In the genomic region with DNA sequence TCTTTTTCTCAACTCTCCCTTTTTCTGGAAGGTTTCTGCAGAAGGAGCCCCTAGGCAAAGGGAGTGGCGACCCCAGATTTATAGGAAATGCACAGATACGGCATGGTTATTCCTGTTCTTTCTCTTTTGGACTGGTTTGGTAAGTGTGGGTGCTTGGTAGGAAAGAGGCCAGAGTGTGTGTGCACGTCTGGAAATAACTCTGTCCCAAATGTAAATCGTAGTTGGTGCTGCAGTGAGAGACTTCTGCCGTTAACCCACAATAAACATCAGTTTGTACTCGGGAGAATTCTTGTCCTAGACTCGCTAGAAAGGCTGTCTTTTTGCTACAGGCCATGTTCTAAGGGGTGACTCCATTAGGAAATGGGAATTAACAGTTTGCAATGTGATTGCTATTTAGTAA, we compare ENCODE assay signal across 8 cellular contexts. TPM values are rescaled to one million over a fixed set of nuclear protein-coding genes. Genes with fewer than 3 reads are reported as not detected.
DNase-seq lines count a peak whose midpoint lies in the region; ATAC-seq and TF ChIP-seq lines count a peak whose summit lies in the region.

No MANE protein-coding gene starts in this region.

- peaks cover 0 to 33% (median 5%) of the 10 kb centered on the region in 11 experiments; a peak in 10 of 22 replicates for H3K27me3 ChIP-seq in BLaER1 treated with 17β-estradiol and CSF1 and Interleukin-3, amounts not matched to agents 10 nM and 100 nM
- no peaks in the 10 kb centered on the region for H3K27me3 ChIP-seq in Loucy (ENCODE audit: insufficient read depth, low read length, poor library complexity, severe bottlenecking)
- H3K27me3 ChIP-seq in esophagus squamous epithelium, result peaks cover 0 to 18% (median 0%) of the 10 kb centered on the region in 4 donors
- H3K27me3 ChIP-seq in neuronal stem cell (ENCODE audit: control insufficient read depth in 3 of 3, insufficient read depth in 3 of 3, low read depth in 1 of 3, low read length in 3 of 3), result peaks cover 0 to 25% (median 0%) of the 10 kb centered on the region in 3 experiments

- no peaks in the 10 kb centered on the region for H3K4me1 Mint-ChIP-seq in stimulated activated memory B cell treated with anti-CD40 and anti-IgM and Interleukin-4, amounts not matched to agents 10 μg/mL and 1 μg/mL and 100 μg/mL, for 72 hours

- H4K20me1 ChIP-seq in BLaER1 treated with 17β-estradiol and CSF1 and Interleukin-3, amounts not matched to agents 10 nM and 100 nM, result no peaks in the 10 kb centered on the region
- H4K20me1 ChIP-seq in Loucy (ENCODE audit: insufficient read depth, low read length, poor library complexity, severe bottlenecking), result no peaks in the 10 kb centered on the region

- no peaks in the 10 kb centered on the region for H3K36me3 Mint-ChIP-seq in stimulated activated memory B cell treated with anti-CD40 and anti-IgM and Interleukin-4, amounts not matched to agents 10 μg/mL and 1 μg/mL and 100 μg/mL, for 72 hours

- no peak overlapping the region for H2AK5ac ChIP-seq in neuronal stem cell (ENCODE audit: low read depth, low read length)

- no peak for ATAC-seq in stimulated activated memory B cell treated with anti-CD40 and anti-IgM and Interleukin-4, amounts not matched to agents 10 μg/mL and 1 μg/mL and 100 μg/mL, for 72 hours

- TF ChIP-seq POLR2A in esophagus squamous epithelium (IDR thresholded peaks at IDR 0.05), result no peak

- H3K4me2 ChIP-seq in BLaER1 treated with 17β-estradiol and CSF1 and Interleukin-3, amounts not matched to agents 10 nM and 100 nM, result peak overlapping the region in 10 of 11 experiments; percentile 72 to 81 (median 76); a peak in 17 of 22 replicates
- peak overlapping the region; percentile 63 for H3K4me2 ChIP-seq in Loucy (ENCODE audit: low read depth, low read length, poor library complexity, severe bottlenecking)
- no peak overlapping the region for H3K4me2 ChIP-seq in neuronal stem cell (ENCODE audit: insufficient read depth, low read length, poor library complexity, severe bottlenecking)

- peaks cover 0 to 14% (median 4%) of the 10 kb centered on the region in 11 experiments; a peak in 12 of 22 replicates for H3K9me3 ChIP-seq in BLaER1 treated with 17β-estradiol and CSF1 and Interleukin-3, amounts not matched to agents 10 nM and 100 nM (replicated peaks in 1 of 11)
- H3K9me3 ChIP-seq in Loucy (ENCODE audit: insufficient read depth, low read depth, low read length) (peaks cover under 1% of the 10 kb centered on the region; the same call in 1 of the 2 replicates), esophagus squamous epithelium (no peaks in the 10 kb centered on the region), neuronal stem cell (replicated peaks in 1 of 2; ENCODE audit: control insufficient read depth in 2 of 2, insufficient read depth in 1 of 2, low read depth in 1 of 2, low read length in 2 of 2) (no peaks in the 10 kb centered on the region)

- no peak overlapping the region for H2AFZ ChIP-seq in Loucy (ENCODE audit: low read length)
- H2AFZ ChIP-seq in neuronal stem cell (ENCODE audit: low read length), result peak overlapping the region; percentile 2

- no peak overlapping the region for H2BK12ac ChIP-seq in neuronal stem cell (ENCODE audit: low read length)

- H3K27ac ChIP-seq in BLaER1 treated with 17β-estradiol and CSF1 and Interleukin-3, amounts not matched to agents 10 nM and 100 nM, result no peak overlapping the region
- H3K27ac ChIP-seq in esophagus squamous epithelium (peak overlapping the region in 2 of 4 donors; percentile 63 to 84), neuronal stem cell (replicated peaks; ENCODE audit: low read length) (no peak overlapping the region)

- H3K18ac ChIP-seq in neuronal stem cell (ENCODE audit: low read length), result no peak overlapping the region

- peaks cover 67% of the 10 kb centered on the region for H3K27me3 Mint-ChIP-seq in stimulated activated memory B cell treated with anti-CD40 and anti-IgM and Interleukin-4, amounts not matched to agents 10 μg/mL and 1 μg/mL and 100 μg/mL, for 72 hours

- no peak overlapping the region for H2BK5ac ChIP-seq in neuronal stem cell (ENCODE audit: low read length)

- H2BK15ac ChIP-seq in neuronal stem cell (ENCODE audit: low read length), result no peak overlapping the region

- no peaks in the 10 kb centered on the region for H3K79me1 ChIP-seq in neuronal stem cell (ENCODE audit: low read depth, low read length)

- no peaks in the 10 kb centered on the region for H3K9me3 Mint-ChIP-seq in stimulated activated memory B cell treated with anti-CD40 and anti-IgM and Interleukin-4, amounts not matched to agents 10 μg/mL and 1 μg/mL and 100 μg/mL, for 72 hours

- H3K27ac Mint-ChIP-seq in stimulated activated memory B cell treated with anti-CD40 and anti-IgM and Interleukin-4, amounts not matched to agents 10 μg/mL and 1 μg/mL and 100 μg/mL, for 72 hours, result no peak overlapping the region

- DNase-seq in esophagus squamous epithelium (lab: John Stamatoyannopoulos, UW), result no peak
- DNase-seq in neuronal stem cell (ENCODE audit: low spot score), result no peak
- no peak for DNase-seq in SHP77 treated with DMSO at 0.1 percent for 48 hours (lab: John Stamatoyannopoulos, UW)
- DNase-seq in NCI-H510A (lab: John Stamatoyannopoulos, UW), result no peak
- DNase-seq in amygdala (lab: John Stamatoyannopoulos, UW), result no peak

- H3K4me1 ChIP-seq in BLaER1 treated with 17β-estradiol and CSF1 and Interleukin-3, amounts not matched to agents 10 nM and 100 nM, result peaks cover 0 to 25% (median 12%) of the 10 kb centered on the region in 10 experiments; a peak in 16 of 20 replicates
- H3K4me1 ChIP-seq in Loucy (ENCODE audit: insufficient read depth, low read length, poor library complexity, severe bottlenecking), result peaks cover 35% of the 10 kb centered on the region
- peaks cover 0 to 38% (median 5%) of the 10 kb centered on the region in 3 donors for H3K4me1 ChIP-seq in esophagus squamous epithelium
- H3K4me1 ChIP-seq in neuronal stem cell (ENCODE audit: control insufficient read depth in 2 of 2, insufficient read depth in 1 of 2, low read depth in 1 of 2, low read length in 2 of 2), result peaks cover 8 to 12% of the 10 kb centered on the region in 2 donors

- H3K9me2 ChIP-seq in Loucy (replicated peaks; ENCODE audit: low read depth, low read length), result no peaks in the 10 kb centered on the region

- H2BK120ac ChIP-seq in neuronal stem cell (ENCODE audit: low read depth, low read length), result no peak overlapping the region

- H3K4me3 ChIP-seq in BLaER1 treated with 17β-estradiol and CSF1 and Interleukin-3, amounts not matched to agents 10 nM and 100 nM, result peak overlapping the region in 5 of 10 experiments; percentile 52 to 63 (median 56); a peak in 8 of 20 replicates
- H3K4me3 ChIP-seq in Loucy (ENCODE audit: low read length, poor library complexity, severe bottlenecking) (peak overlapping the region; percentile 85), esophagus squamous epithelium (peak overlapping the region; percentile 73 to 82 (median 79)), neuronal stem cell (ENCODE audit: low read length in 2 of 2) (peak overlapping the region in 1 of 2 donors; percentile 55)

- H3K4me3 Mint-ChIP-seq in stimulated activated memory B cell treated with anti-CD40 and anti-IgM and Interleukin-4, amounts not matched to agents 10 μg/mL and 1 μg/mL and 100 μg/mL, for 72 hours, result no peak overlapping the region

- intact Hi-C loops in esophagus squamous epithelium (cut with DNase I), result loop anchor here (10.0 kb wide), 1 partner anchor 224 kb away; no protein-coding TSS in a partner anchor

- H4K8ac ChIP-seq in neuronal stem cell (ENCODE audit: low read depth, low read length), result no peak overlapping the region

- TF ChIP-seq CTCF in Loucy (conservative IDR thresholded peaks at IDR 0.05; ENCODE audit: low read length) (no peak), esophagus squamous epithelium (IDR thresholded peaks at IDR 0.05) (no peak)

- no peak overlapping the region for H3K4ac ChIP-seq in neuronal stem cell (ENCODE audit: low read length)

- H3K14ac ChIP-seq in neuronal stem cell (ENCODE audit: low read length), result no peak overlapping the region

- no peaks in the 10 kb centered on the region for H3K36me3 ChIP-seq in BLaER1 treated with 17β-estradiol and CSF1 and Interleukin-3, amounts not matched to agents 10 nM and 100 nM
- H3K36me3 ChIP-seq in Loucy (ENCODE audit: insufficient read depth, low read length) (no peaks in the 10 kb centered on the region), esophagus squamous epithelium (peaks cover 0 to 5% (median 0%) of the 10 kb centered on the region in 3 donors), neuronal stem cell (replicated peaks in 1 of 2; ENCODE audit: control insufficient read depth in 2 of 2, insufficient read depth in 2 of 2, low read length in 2 of 2) (no peaks in the 10 kb centered on the region)

- H3K23ac ChIP-seq in neuronal stem cell (ENCODE audit: low read depth, low read length, poor library complexity), result no peak overlapping the region

- H3K79me2 ChIP-seq in Loucy (ENCODE audit: insufficient read depth, low read length), result peaks cover 12% of the 10 kb centered on the region

- no peak overlapping the region for H4K91ac ChIP-seq in neuronal stem cell (ENCODE audit: low read depth, low read length, poor library complexity)

- peak overlapping the region in 1 of 11 experiments; percentile 66; a peak in 1 of 22 replicates for H3K9ac ChIP-seq in BLaER1 treated with 17β-estradiol and CSF1 and Interleukin-3, amounts not matched to agents 10 nM and 100 nM
- peak overlapping the region; percentile 70 for H3K9ac ChIP-seq in Loucy (ENCODE audit: low read depth, low read length, poor library complexity, severe bottlenecking)
- no peak overlapping the region for H3K9ac ChIP-seq in neuronal stem cell (ENCODE audit: low read depth, low read length, poor library complexity)

- no peaks in the 10 kb centered on the region for H3F3A ChIP-seq in Loucy (ENCODE audit: low read depth)

- WGBS in esophagus squamous epithelium, 2 donors, result 10 to 39% methylated on average over 7 of the region's 7 CpGs
- no CpG with 5 or more reads among the region's 7 CpGs for WGBS in neuronal stem cell (ENCODE audit: extremely low coverage in 2 of 2, insufficient read length in 2 of 2, insufficient replicate concordance in 1 of 2), 2 donors

RNA-seq across cellular contexts. Expression of a gene that starts 0.8 kb away (rescaled TPM):
- total RNA-seq in esophagus squamous epithelium, result 10 to 100 TPM in 2 of 4 donors, 1 to 10 TPM in 2; 5.4 to 11.7 (median 9.4) TPM
- polyA plus RNA-seq in neuronal stem cell (2013, experiment 1 of 2), result 0.82 TPM
- polyA plus RNA-seq in neuronal stem cell (2013, experiment 2 of 2), result 1.1 TPM
